17 cellular contexts compared by ENCODE assay signal in genomic region chr11:120931057-120931779, GRCh38.
DNase-seq lines count a peak whose midpoint lies in the region; TF ChIP-seq lines count a peak whose summit lies in the region.
"Had no signal": no experiment of that assay in that cellular context is flagged by ENCODE, and none has a peak within 500 bp of the region (broad histone marks: within the 10 kb centered on the region; RNA-seq: fewer than 3 reads in every experiment).

No MANE protein-coding gene starts in this region.

- peaks cover 2% of the 10 kb centered on the region for H3K27me3 Mint-ChIP-seq in endothelial cell (ENCODE audit: unreplicated experiment)
- H3K27me3 Mint-ChIP-seq in immature natural killer cell (ENCODE audit: low read depth in 3 of 3) = peaks cover 2 to 6% (median 3%) of the 10 kb centered on the region in 3 donors

- TF ChIP-seq CTCF in AG04450 (IDR thresholded peaks at IDR 0.05; ENCODE audit: low read depth, low read length) = 0 out of 2 replicates have a peak, but pooled peaks have one; percentile 1
- TF ChIP-seq CTCF in GM12864 (IDR thresholded peaks at IDR 0.05; ENCODE audit: low read depth, low read length, missing control alignments) = peak; percentile 48
- peak; percentile 41 for TF ChIP-seq CTCF in MM.1S (IDR thresholded peaks at IDR 0.05; ENCODE audit: low read length)
- TF ChIP-seq CTCF in endothelial cell (IDR thresholded peaks at IDR 0.05; ENCODE audit: unreplicated experiment) = peak; percentile 16

- peaks cover 8% of the 10 kb centered on the region for H3K4me1 ChIP-seq in MM.1S (ENCODE audit: low read length)
- H3K4me1 ChIP-seq: tibial artery had no signal

- peak overlapping the region; percentile 53 for H3K4me3 Mint-ChIP-seq in endothelial cell (ENCODE audit: unreplicated experiment)
- no peak overlapping the region for H3K4me3 Mint-ChIP-seq in immature natural killer cell
- H3K4me3 Mint-ChIP-seq: stimulated activated memory B cell treated with anti-CD40 and anti-IgM and Interleukin-4, amounts not matched to agents 10 μg/mL and 1 μg/mL and 100 μg/mL, for 72 hours had no signal

- H3K36me3 ChIP-seq in MM.1S (replicated peaks; ENCODE audit: insufficient read depth, low read length) (no peaks in the 10 kb centered on the region), H7 (replicated peaks; ENCODE audit: control insufficient read depth, insufficient read depth, low read length) (no peaks in the 10 kb centered on the region)
- H3K36me3 ChIP-seq: tibial artery had no signal

- no peak overlapping the region for H2AFZ ChIP-seq in MM.1S (ENCODE audit: low read length)

- H3K27ac Mint-ChIP-seq in endothelial cell (ENCODE audit: unreplicated experiment) = no peak overlapping the region
- peak overlapping the region in 3 of 6 donors; percentile 8 to 57 (median 37) for H3K27ac Mint-ChIP-seq in immature natural killer cell
- H3K27ac Mint-ChIP-seq: stimulated activated memory B cell treated with anti-CD40 and anti-IgM and Interleukin-4, amounts not matched to agents 10 μg/mL and 1 μg/mL and 100 μg/mL, for 72 hours had no signal

- H3K27me3 ChIP-seq in AG04450 (ENCODE audit: control insufficient read depth, insufficient read depth, low read length) = peaks cover 13% of the 10 kb centered on the region
- no peaks in the 10 kb centered on the region for H3K27me3 ChIP-seq in MM.1S (replicated peaks; ENCODE audit: insufficient read depth, low read length)
- H3K27me3 ChIP-seq in H7 (ENCODE audit: control insufficient read depth, insufficient read depth, low read length) = no peaks in the 10 kb centered on the region

- H4K20me1 ChIP-seq in MM.1S (ENCODE audit: insufficient read depth, low read length) = no peaks in the 10 kb centered on the region

- H3K36me3 Mint-ChIP-seq in endothelial cell (ENCODE audit: low read depth, unreplicated experiment) (no peaks in the 10 kb centered on the region), immature natural killer cell (peaks cover 0 to 4% (median under 1%) of the 10 kb centered on the region in 3 donors)
- H3K36me3 Mint-ChIP-seq: stimulated activated memory B cell treated with anti-CD40 and anti-IgM and Interleukin-4, amounts not matched to agents 10 μg/mL and 1 μg/mL and 100 μg/mL, for 72 hours had no signal

- peaks cover 5% of the 10 kb centered on the region for H3K4me1 Mint-ChIP-seq in endothelial cell (ENCODE audit: unreplicated experiment)
- H3K4me1 Mint-ChIP-seq in immature natural killer cell = peaks cover 41 to 56% of the 10 kb centered on the region in 2 donors

- H3K9ac ChIP-seq in MM.1S (ENCODE audit: low read length) = no peak overlapping the region

- POLR2A ChIA-PET in AG04450 (lab: Yijun Ruan, JAX) = no interaction called here

- H3K4me3 ChIP-seq in AG04450 (ENCODE audit: low read depth, low read length) (no peak overlapping the region), GM12864 (ENCODE audit: low read depth, low read length) (no peak overlapping the region), MM.1S (ENCODE audit: low read length) (no peak overlapping the region), H7 (ENCODE audit: insufficient read depth, low read depth, low read length) (no peak overlapping the region)
- H3K4me3 ChIP-seq: lung, tibial artery had no signal

- CTCF ChIA-PET in AG04450 (lab: Charles Lee) = interaction anchor here (2.0 kb wide), 1 partner anchor 263 kb away, joined by 10 read pairs; no protein-coding TSS in a partner anchor

- H3K9me2 ChIP-seq in MM.1S (replicated peaks; ENCODE audit: insufficient read depth, low read length) = no peaks in the 10 kb centered on the region

- H3K9me3 ChIP-seq in AG04450 (ENCODE audit: control insufficient read depth, insufficient read depth, low read length) = no peaks in the 10 kb centered on the region
- no peaks in the 10 kb centered on the region for H3K9me3 ChIP-seq in MM.1S (replicated peaks; ENCODE audit: insufficient read depth, low read length)
- H3K9me3 ChIP-seq: tibial artery had no signal

- DNase-seq in AG04450 (ENCODE audit: low read depth, low spot score) = no peak
- no peak for DNase-seq in GM12864 (ENCODE audit: low read depth)
- DNase-seq in MM.1S = peak; percentile 21
- no peak for DNase-seq in endothelial cell (ENCODE audit: low spot score)
- DNase-seq in activated effector memory CD4-positive, alpha-beta T cell treated with Interleukin-2 at 50 U/mL for 16 hours = no peak
- no peak for DNase-seq in H7
- no peak for DNase-seq in immature natural killer cell
- no peak for DNase-seq in NCI-H226
- DNase-seq: activated CD4-positive, CD25-positive, alpha-beta regulatory T cell treated with anti-CD3 and anti-CD28 coated beads, Interleukin-2, amount 50 U/mL, for 72 hours; activated naive CD4-positive, alpha-beta T cell; anterior cingulate cortex; GDM1; SIG-M5; T-helper 2 cell; tibial artery had no signal

- no peak overlapping the region for H3K4me2 ChIP-seq in MM.1S (ENCODE audit: low read depth, low read length)

- H3K9me3 Mint-ChIP-seq in endothelial cell (ENCODE audit: unreplicated experiment) (no peaks in the 10 kb centered on the region), immature natural killer cell (no peaks in the 10 kb centered on the region)
- H3K9me3 Mint-ChIP-seq: stimulated activated memory B cell treated with anti-CD40 and anti-IgM and Interleukin-4, amounts not matched to agents 10 μg/mL and 1 μg/mL and 100 μg/mL, for 72 hours had no signal

- H3K27ac ChIP-seq in AG04450 (ENCODE audit: low read depth, low read length) (no peak overlapping the region), MM.1S (ENCODE audit: low read length) (no peak overlapping the region)
- H3K27ac ChIP-seq: tibial artery had no signal

- no peaks in the 10 kb centered on the region for H3K79me2 ChIP-seq in MM.1S (ENCODE audit: low read length)

- peaks cover 4% of the 10 kb centered on the region; the same call in 1 of the 2 replicates for H3F3A ChIP-seq in MM.1S (ENCODE audit: insufficient read depth, low read length)
